ENCODE assay signal across 8 cellular contexts in genomic region chr3:5122741-5123706, GRCh38. TPM values are rescaled to one million over a fixed set of nuclear protein-coding genes. Genes with fewer than 3 reads are reported as not detected.
DNase-seq lines count a peak whose midpoint lies in the region; ATAC-seq and TF ChIP-seq lines count a peak whose summit lies in the region.

No MANE protein-coding gene starts in this region.

- no peaks in the 10 kb centered on the region for H3K36me3 ChIP-seq in SK-N-MC (ENCODE audit: insufficient read depth, low read length)
- no peaks in the 10 kb centered on the region for H3K36me3 ChIP-seq in body of pancreas (replicated peaks in 1 of 2; ENCODE audit: insufficient read depth in 1 of 2, low read depth in 2 of 2)
- H3K36me3 ChIP-seq in iPS DF 6.9 (ENCODE audit: control insufficient read depth, insufficient read depth, low read length), result no peaks in the 10 kb centered on the region

- in situ Hi-C loops in ACHN (cut with HindIII; ENCODE audit: low pct_ligation_motif_present, low pct_unique_long_range_greater_than_20kb, low sequenced_read_pairs), result no loop called here

- WGBS in body of pancreas, 2 donors, result 1 to 3% methylated on average over 20 to 31 of the region's 31 CpGs
- 100% methylated on average over 3 of the region's 31 CpGs for WGBS in iPS DF 6.9 (ENCODE audit: insufficient coverage, insufficient read length)

- intact Hi-C loops in body of pancreas (cut with DNase I), result loop anchor here (10.0 kb wide), 1 partner anchor 62 kb away; the partner anchor contains the start of gene EDEM1
- intact Hi-C loops in sciatic nerve (cut with DNase I), result no loop called here

- peak overlapping the region; percentile 88 for H3K9ac ChIP-seq in SK-N-MC (ENCODE audit: insufficient read length)

- ATAC-seq in GM18517 (IDR thresholded peaks at IDR 0.05; ENCODE audit: unreplicated experiment), result peak; percentile 1
- ATAC-seq in HG03139 (IDR thresholded peaks at IDR 0.05; ENCODE audit: unreplicated experiment), result peak; percentile 9
- ATAC-seq in body of pancreas, result peak; percentile 45
- ATAC-seq in sciatic nerve, result peak; percentile 71
- ATAC-seq in GM19328 (IDR thresholded peaks at IDR 0.05; ENCODE audit: unreplicated experiment), result no peak

- H3K27ac ChIP-seq in SK-N-MC (no peak overlapping the region), body of pancreas (peak overlapping the region; percentile 83 to 92 (median 86)), iPS DF 6.9 (ENCODE audit: low read length) (no peak overlapping the region)

- DNase-seq in ACHN, result peak; percentile 45
- DNase-seq in SK-N-MC (ENCODE audit: low read depth, low spot score), result no peak
- peak; percentile 25 to 66 (median 44) for DNase-seq in body of pancreas
- DNase-seq in iPS DF 6.9 (ENCODE audit: low read depth, low spot score), result no peak
- no peak for DNase-seq in sciatic nerve (ENCODE audit: low spot score)

- peak in 1 of 7 experiments; percentile 7 for TF ChIP-seq CTCF in body of pancreas (IDR thresholded peaks at IDR 0.05)

- H3K4me1 ChIP-seq in body of pancreas, result peaks cover 40% of the 10 kb centered on the region
- H3K4me1 ChIP-seq in iPS DF 6.9 (ENCODE audit: control insufficient read depth, insufficient read depth, low read length), result peaks cover 2% of the 10 kb centered on the region; the same call in 1 of the 2 replicates

- no peaks in the 10 kb centered on the region for H3K27me3 ChIP-seq in body of pancreas
- no peaks in the 10 kb centered on the region for H3K27me3 ChIP-seq in iPS DF 6.9 (ENCODE audit: control insufficient read depth, insufficient read depth, low read length)

- no peaks in the 10 kb centered on the region for H3K9me3 ChIP-seq in SK-N-MC (ENCODE audit: low read depth, low read length)
- no peaks in the 10 kb centered on the region for H3K9me3 ChIP-seq in body of pancreas
- no peaks in the 10 kb centered on the region for H3K9me3 ChIP-seq in iPS DF 6.9 (ENCODE audit: control insufficient read depth, insufficient read depth, low read length)

- peak in 1 of 3 donors; percentile 5 for TF ChIP-seq POLR2A in body of pancreas (IDR thresholded peaks at IDR 0.05)

- H3K4me3 ChIP-seq in SK-N-MC, result peak overlapping the region; percentile 84
- peak overlapping the region; percentile 89 to 96 for H3K4me3 ChIP-seq in body of pancreas
- peak overlapping the region; percentile 79 for H3K4me3 ChIP-seq in iPS DF 6.9 (ENCODE audit: low read length)

RNA-seq across cellular contexts. Expression of gene ARL8B, which starts 0.9 kb away (rescaled TPM):
- 10 to 100 TPM; 21.0 to 30.3 TPM for total RNA-seq in body of pancreas
- 55.1 TPM for total RNA-seq in sciatic nerve

Comparison
In these comparisons a context has a peak if more than half of its experiments do, and no peak if none do; other contexts are left out.
1. DNase-seq: peak in ACHN (single experiment) and body of pancreas (4 of 4); none in SK-N-MC (single experiment), iPS DF 6.9 (single experiment) and sciatic nerve (single experiment).
2. H3K27ac ChIP-seq: peak in body of pancreas (4 of 4); none in SK-N-MC (single experiment) and iPS DF 6.9 (single experiment).
3. Peak in every context shown above with its lines, with median percentiles within 50 percentile points of each other: H3K4me3 ChIP-seq.